In genomic region chr7:129825005-129825553, GRCh38 we compare ENCODE assay signal across 8 cellular contexts.
A peak's percentile ranks its signal among the peaks of the same experiment; 100 is the strongest.
DNase-seq lines count a peak whose midpoint lies in the region; ATAC-seq, FAIRE-seq and TF ChIP-seq lines count a peak whose summit lies in the region.

No MANE protein-coding gene starts in this region.

- no peaks in the 10 kb centered on the region for H3K9me3 ChIP-seq in gastrocnemius medialis

- H3K36me3 ChIP-seq in gastrocnemius medialis = no peaks in the 10 kb centered on the region

- ATAC-seq in GM21723 (IDR thresholded peaks at IDR 0.05; ENCODE audit: unreplicated experiment) (peak; percentile 49), gastrocnemius medialis (peak; percentile 18 to 27)

- peak overlapping the region; percentile 51 to 75 (median 74) for H3K27ac ChIP-seq in gastrocnemius medialis

- in situ Hi-C loops in G401 (cut with HindIII; ENCODE audit: low sequenced_read_pairs) = no loop called here
- in situ Hi-C loops in KBM-7 (cut with MboI; ENCODE audit: low pct_unique_long_range_greater_than_20kb, low sequenced_read_pairs) = loop anchor here (25.0 kb wide), 1 partner anchor 187 kb away; no protein-coding TSS in a partner anchor
- in situ Hi-C loops in astrocyte of the spinal cord (cut with HindIII; ENCODE audit: low sequenced_read_pairs) = no loop called here
- in situ Hi-C loops in gastrocnemius medialis (cut with MboI; ENCODE audit: low sequenced_read_pairs in 4 of 4) = loop anchor here in 3 of 4 donors (5.0 to 25.0 kb wide), 3 partner anchors 112 to 187 kb away; no protein-coding TSS in a partner anchor

- no peak for TF ChIP-seq POLR2A in gastrocnemius medialis (IDR thresholded peaks at IDR 0.05)

- H3K27me3 ChIP-seq in gastrocnemius medialis = no peaks in the 10 kb centered on the region

- TF ChIP-seq CTCF in astrocyte of the spinal cord (IDR thresholded peaks at IDR 0.05; ENCODE audit: low read depth, low read length) (peak; percentile 48), gastrocnemius medialis (IDR thresholded peaks at IDR 0.05 in 4 of 5, conservative IDR thresholded peaks at IDR 0.05 in 1 of 5) (no peak)

- intact Hi-C loops in gastrocnemius medialis (cut with DNase I; ENCODE audit: low total_unique reads) = loop anchor here (1.0 to 10.0 kb wide), 4 partner anchors 84 to 460 kb away; partner anchors contain the start of gene NRF1

- FAIRE-seq in RCC 7860 (lab: Jason Lieb, UNC) = peak; percentile 53

- DNase-seq in G401 (ENCODE audit: low spot score) (peak; percentile 85), KBM-7 (peak; percentile 61), RCC 7860 (ENCODE audit: low spot score) (peak; percentile 90), astrocyte of the spinal cord (ENCODE audit: low read depth, low spot score) (peak; percentile 63), gastrocnemius medialis (peak; percentile 30 to 36), pons (ENCODE audit: low spot score) (no peak)

- peaks cover 8 to 19% of the 10 kb centered on the region in 2 donors for H3K4me1 ChIP-seq in gastrocnemius medialis

- peak overlapping the region; percentile 73 for H3K4me3 ChIP-seq in astrocyte of the spinal cord (ENCODE audit: low read depth, low read length)
- peak overlapping the region; percentile 79 for H3K4me3 ChIP-seq in iPS-11a (ENCODE audit: low read depth, low read length)
- H3K4me3 ChIP-seq in gastrocnemius medialis = peak overlapping the region; percentile 65 to 86 (median 76)

Comparison
In these comparisons a context has a peak if more than half of its experiments do, and no peak if none do; other contexts are left out.
1. in situ Hi-C loops: an anchor here in KBM-7 (25.0 kb wide) and gastrocnemius medialis (5.0 to 25.0 kb wide); none called in G401 and astrocyte of the spinal cord.